18 cellular contexts compared by ENCODE assay signal in the genomic region with DNA sequence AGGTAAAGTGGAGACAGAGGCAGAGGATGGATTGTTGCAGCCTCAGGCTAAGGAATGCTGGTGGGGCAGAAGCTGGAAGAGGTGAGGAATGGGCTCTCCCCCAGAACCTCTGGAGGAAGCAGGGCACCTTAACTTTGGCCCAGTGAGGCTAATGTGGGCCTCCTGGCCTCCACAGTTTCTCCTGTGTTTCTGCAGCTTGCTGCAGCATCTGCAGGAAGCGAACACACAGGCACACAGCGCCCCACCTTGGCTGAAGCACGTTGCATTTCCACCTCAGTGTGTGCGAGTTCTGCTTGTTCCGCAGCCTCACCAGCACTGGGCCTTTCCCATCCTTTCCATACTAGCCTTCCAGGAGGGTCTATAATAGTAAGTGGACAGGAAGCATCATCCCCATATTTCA. TPM values are rescaled to one million over a fixed set of nuclear protein-coding genes. Genes with fewer than 3 reads are reported as not detected.
A peak's percentile ranks its signal among the peaks of the same experiment; 100 is the strongest.
DNase-seq lines count a peak whose midpoint lies in the region; ATAC-seq and TF ChIP-seq lines count a peak whose summit lies in the region.
"Had no signal": no experiment of that assay in that cellular context is flagged by ENCODE, and none has a peak within 500 bp of the region (broad histone marks: within the 10 kb centered on the region; RNA-seq: fewer than 3 reads in every experiment).

No MANE protein-coding gene starts in this region.

- H3K27me3 ChIP-seq in spleen (replicated peaks in 1 of 7): peaks cover 0 to 30% (median 0%) of the 10 kb centered on the region in 7 donors

- TF ChIP-seq POLR2A in spleen (IDR thresholded peaks at IDR 0.05): no peak

- WGBS in spleen, 5 donors: 75 to 87% (median 78%) methylated on average over 5 of the region's 5 CpGs

- DNase-seq in DMS53 (lab: John Stamatoyannopoulos, UW): peak; percentile 48
- no peak for DNase-seq in DMS53 treated with DMSO at 0.1 percent for 48 hours (lab: John Stamatoyannopoulos, UW; ENCODE audit: unreplicated experiment)
- DNase-seq in HuH-7 (ENCODE audit: low spot score): peak; percentile 64
- peak; percentile 24 for DNase-seq in UCSD-AML1 (lab: John Stamatoyannopoulos, UW; ENCODE audit: unreplicated experiment)
- no peak for DNase-seq in left lobe of liver (ENCODE audit: low spot score)
- no peak for DNase-seq in NCI-H1092 treated with DMSO at 0.1 percent for 48 hours (lab: John Stamatoyannopoulos, UW)
- DNase-seq in spleen: no peak
- DNase-seq: CD8-positive, alpha-beta T cell; GM23248; NCI-H2029 treated with DMSO at 0.1 percent for 48 hours; NCI-H748 treated with DMSO at 0.1 percent for 48 hours; SHP77 treated with DMSO at 0.1 percent for 48 hours; stimulated activated CD4-positive, alpha-beta T cell treated with anti-CD3 and anti-CD28 coated beads, Interleukin-2, amount 100 ng/mL, for 48 hours; stimulated activated CD8-positive, alpha-beta memory T cell treated with anti-CD3 and anti-CD28 coated beads, Interleukin-4, amount 100 ng/mL, for 48 hours; T1000 had no signal

- intact Hi-C loops in spleen (cut with DNase I; ENCODE audit: low total_unique reads): no loop called here

- peak; percentile 15 for ATAC-seq in left lobe of liver
- no peak for ATAC-seq in GM21515 (IDR thresholded peaks at IDR 0.05; ENCODE audit: unreplicated experiment)
- ATAC-seq: CD8-positive, alpha-beta T cell; sciatic nerve had no signal

- no peaks in the 10 kb centered on the region for H3K36me3 ChIP-seq in spleen
- H3K36me3 ChIP-seq: thoracic aorta had no signal

- H3K4me1 ChIP-seq in spleen: no peaks in the 10 kb centered on the region

- no peak for TF ChIP-seq CTCF in spleen (IDR thresholded peaks at IDR 0.05 in 8 of 11, conservative IDR thresholded peaks at IDR 0.05 in 3 of 11)

- no peaks in the 10 kb centered on the region for H3K9me3 ChIP-seq in spleen
- H3K9me3 ChIP-seq: thoracic aorta had no signal

- H3K27ac ChIP-seq in spleen: no peak overlapping the region
- H3K27ac ChIP-seq: GM23248, thoracic aorta had no signal

- no peak overlapping the region for H3K4me3 ChIP-seq in spleen
- H3K4me3 ChIP-seq: GM23248, thoracic aorta had no signal

RNA-seq across cellular contexts. Expression of gene ASS1, which starts 27.2 kb away (rescaled TPM):
- total RNA-seq in left lobe of liver (1,233 TPM), spleen (10 to 100 TPM; 15.4 to 37.4 (median 26.8) TPM)
- polyA plus RNA-seq in spleen: 10 to 100 TPM; 17.1 to 27.0 (median 24.8) TPM
- total RNA-seq: CD8-positive, alpha-beta T cell had no signal

Comparison
In these comparisons a context has a peak if more than half of its experiments do, and no peak if none do; other contexts are left out.
1. DNase-seq: peak in DMS53 (single experiment), HuH-7 (single experiment) and UCSD-AML1 (single experiment); none in DMS53 treated with DMSO at 0.1 percent for 48 hours (single experiment), left lobe of liver (single experiment), NCI-H1092 treated with DMSO at 0.1 percent for 48 hours (single experiment) and spleen (single experiment).
2. RNA of gene ASS1, which starts 27.2 kb away (total RNA-seq): 1,233 TPM in left lobe of liver (single experiment); 15.4 to 37.4 TPM in spleen; every median in the first group is over 10 times any median in the second.